8 cellular contexts compared by ENCODE assay signal in the genomic region with DNA sequence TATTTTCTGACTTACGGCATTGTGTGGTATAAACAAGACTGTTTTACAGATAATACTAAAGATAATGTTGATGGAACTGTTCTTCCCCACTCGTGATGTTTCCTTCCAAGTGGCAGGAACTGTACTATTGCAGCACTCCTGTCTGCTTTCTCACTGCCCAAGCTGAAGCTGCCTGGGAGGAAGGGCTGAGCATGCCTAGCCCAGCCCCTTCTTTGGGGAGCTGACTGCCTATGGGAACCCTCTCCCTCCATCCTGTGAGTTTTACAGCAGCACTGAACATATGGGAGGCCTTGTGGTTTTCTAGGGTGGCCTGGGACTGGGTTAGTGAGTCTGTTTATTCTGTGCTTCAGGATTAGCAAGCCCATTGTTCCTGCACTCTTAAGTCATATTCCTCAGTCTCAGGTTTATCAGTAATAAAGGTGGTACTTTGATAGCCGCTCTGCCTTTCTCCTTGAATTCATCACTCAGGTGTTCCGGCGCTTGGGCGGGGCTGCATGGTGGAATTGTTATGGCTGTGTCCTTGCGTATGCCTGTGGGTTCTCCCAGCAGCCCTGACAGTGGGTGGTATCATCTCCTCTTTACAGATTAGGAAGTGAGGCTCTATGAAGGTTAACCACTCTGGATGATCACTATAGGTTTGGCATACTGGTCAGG.
DNase-seq lines count a peak whose midpoint lies in the region; FAIRE-seq and TF ChIP-seq lines count a peak whose summit lies in the region.

No MANE protein-coding gene starts in this region.

- H3K4me3 ChIP-seq in H1 (ENCODE audit: extremely low read depth in 1 of 4, insufficient read depth in 2 of 4, low read depth in 3 of 4, low read length in 4 of 4) (no peak overlapping the region), mucosa of rectum (ENCODE audit: low read length in 2 of 2) (peak overlapping the region in 1 of 2 donors; percentile 43), BE2C (ENCODE audit: low read depth, low read length) (no peak overlapping the region), spleen (peak overlapping the region in 3 of 8 donors; percentile 4 to 58 (median 24))

- intact Hi-C loops in spleen (cut with DNase I; ENCODE audit: low total_unique reads) = no loop called here

- no peak overlapping the region for H3K56ac ChIP-seq in H1 (replicated peaks; ENCODE audit: insufficient read length, low read depth, low read length)

- FAIRE-seq in H1 (lab: Jason Lieb, UNC) = no peak

- H3K14ac ChIP-seq in H1 (ENCODE audit: insufficient read length) = no peak overlapping the region

- no peak overlapping the region for H2BK15ac ChIP-seq in H1 (ENCODE audit: low read length)

- TF ChIP-seq EP300 in H1 (IDR thresholded peaks at IDR 0.05; ENCODE audit: borderline replicate concordance in 1 of 2, low read depth in 2 of 2, low read length in 2 of 2) = no peak

- POLR2A ChIA-PET in H1 (lab: Charles Lee; ENCODE audit: partially characterized antibody) = no interaction called here

- H3K4me2 ChIP-seq in H1 (ENCODE audit: insufficient read depth in 1 of 2, low read depth in 2 of 2, low read length in 2 of 2) = no peak overlapping the region

- no peak for TF ChIP-seq RAD21 in H1 (IDR thresholded peaks at IDR 0.05 in 1 of 2, conservative IDR thresholded peaks at IDR 0.05 in 1 of 2; ENCODE audit: low read depth in 2 of 2, low read length in 2 of 2)

- no peak overlapping the region for H2BK120ac ChIP-seq in H1 (replicated peaks; ENCODE audit: low read depth, low read length)

- no peaks in the 10 kb centered on the region for H4K20me1 ChIP-seq in H1 (replicated peaks in 1 of 2; ENCODE audit: control insufficient read depth in 1 of 2, insufficient read depth in 2 of 2, low read length in 2 of 2)

- H3K18ac ChIP-seq in H1 (ENCODE audit: extremely low read depth, low read length) = no peak overlapping the region

- no peak overlapping the region for H2BK5ac ChIP-seq in H1 (ENCODE audit: low read depth, low read length)

- H2BK12ac ChIP-seq in H1 (ENCODE audit: low read depth, low read length) = no peak overlapping the region

- in situ Hi-C loops in GM13976 (cut with MboI; ENCODE audit: low sequenced_read_pairs, unreplicated experiment) = no loop called here

- DNase-seq in H4 (ENCODE audit: low spot score) (peak; percentile 88), OCI-M1 (lab: John Stamatoyannopoulos, UW) (peak; percentile 66), H1 (ENCODE audit: low read depth in 1 of 2, low spot score in 2 of 2) (no peak), GM13976 (ENCODE audit: low spot score) (no peak), NCI-H2227 (lab: John Stamatoyannopoulos, UW; ENCODE audit: unreplicated experiment) (no peak), BE2C (no peak), spleen (no peak)

- no peaks in the 10 kb centered on the region for H3K23me2 ChIP-seq in H1 (ENCODE audit: low read depth, low read length)

- H2AK5ac ChIP-seq in H1 (ENCODE audit: low read depth, low read length) = no peak overlapping the region

- CTCF ChIA-PET in H1 (lab: Charles Lee; ENCODE audit: partially characterized antibody) = interaction anchor here (0.9 to 1.1 kb wide), 2 partner anchors 10 to 33 kb away, joined by 3 read pairs; no protein-coding TSS in a partner anchor

- H3K4me1 ChIP-seq in H1 (replicated peaks in 1 of 4; ENCODE audit: control insufficient read depth in 3 of 4, insufficient read depth in 4 of 4, low read length in 3 of 4) (peaks cover 0 to 3% (median 1%) of the 10 kb centered on the region in 4 experiments; a peak in 1 of 7 replicates), mucosa of rectum (ENCODE audit: control insufficient read depth in 2 of 2, insufficient read depth in 2 of 2, low read length in 2 of 2) (peaks cover 0 to 2% of the 10 kb centered on the region in 2 donors), BE2C (no peaks in the 10 kb centered on the region), spleen (no peaks in the 10 kb centered on the region)

- H4K5ac ChIP-seq in H1 (ENCODE audit: insufficient read length, low read depth, low read length) = no peak overlapping the region

- H3K9ac ChIP-seq in H1 (replicated peaks in 1 of 4; ENCODE audit: extremely low read depth in 1 of 4, low read depth in 3 of 4, low read length in 3 of 4) (no peak overlapping the region; a peak in 1 of 7 replicates), mucosa of rectum (ENCODE audit: low read depth in 1 of 2, low read length in 2 of 2) (no peak overlapping the region)

- H2AFZ ChIP-seq in H1 (ENCODE audit: low read length) = peak overlapping the region; percentile 6; the same call in 1 of the 2 replicates

- H3K79me1 ChIP-seq in H1 (ENCODE audit: low read depth, low read length) = no peaks in the 10 kb centered on the region

- H3K9me3 ChIP-seq in H1 (ENCODE audit: insufficient read depth in 2 of 2, low read depth in 1 of 2, low read length in 1 of 2) (no peaks in the 10 kb centered on the region), mucosa of rectum (ENCODE audit: control insufficient read depth in 2 of 2, low read length in 2 of 2) (no peaks in the 10 kb centered on the region), BE2C (no peaks in the 10 kb centered on the region), spleen (no peaks in the 10 kb centered on the region)

- no peak overlapping the region for H3K4ac ChIP-seq in H1 (replicated peaks; ENCODE audit: insufficient read length, low read depth, low read length)

- H3K23ac ChIP-seq in H1 (ENCODE audit: insufficient read length) = no peak overlapping the region

- no peak overlapping the region for H4K91ac ChIP-seq in H1 (replicated peaks; ENCODE audit: insufficient read length, low read length)

- H3K27ac ChIP-seq in H1 (ENCODE audit: low read depth, low read length) = no peak overlapping the region
- H3K27ac ChIP-seq in mucosa of rectum (ENCODE audit: low read depth in 2 of 2, low read length in 2 of 2) = peak overlapping the region; percentile 24 to 50
- H3K27ac ChIP-seq in spleen = peak overlapping the region in 4 of 8 donors; percentile 6 to 64 (median 20)

- TF ChIP-seq CTCF in H1 (IDR thresholded peaks at IDR 0.05; ENCODE audit: control extremely low read depth in 1 of 3, insufficient read depth in 1 of 3, low read depth in 1 of 3, low read length in 3 of 3) (no peak), GM13976 (IDR thresholded peaks at IDR 0.05; ENCODE audit: borderline replicate concordance, control extremely low read depth, extremely low read depth, insufficient read depth, missing control alignments) (no peak), BE2C (IDR thresholded peaks at IDR 0.05; ENCODE audit: low read depth, low read length) (no peak), spleen (IDR thresholded peaks at IDR 0.05 in 8 of 11, conservative IDR thresholded peaks at IDR 0.05 in 3 of 11) (no peak)

- no peak overlapping the region for H4K8ac ChIP-seq in H1 (ENCODE audit: extremely low read depth, insufficient read depth, low read length)

- H3K79me2 ChIP-seq in H1 (ENCODE audit: control insufficient read depth in 1 of 2, insufficient read depth in 2 of 2, low read length in 2 of 2) = no peaks in the 10 kb centered on the region

- 94% methylated on average over 7 of the region's 7 CpGs; no CpG with 5 or more reads in 1 of the 2 experiments for WGBS in H1 (ENCODE audit: extremely low coverage in 1 of 2, insufficient coverage in 1 of 2, insufficient read length in 1 of 2, insufficient replicate concordance in 2 of 2, low coverage in 1 of 2, low lambda C conversion rate in 2 of 2, missing lambda C conversion rate in 1 of 2), 2 experiments
- 69 to 87% (median 81%) methylated on average over 7 of the region's 7 CpGs for WGBS in spleen, 5 donors

- TF ChIP-seq POLR2A in H1 (IDR thresholded peaks at IDR 0.05; ENCODE audit: control extremely low read depth in 1 of 2, low read depth in 2 of 2, low read length in 2 of 2) (no peak), spleen (IDR thresholded peaks at IDR 0.05) (no peak)

- H3K36me3 ChIP-seq in H1 (ENCODE audit: control insufficient read depth in 2 of 4, insufficient read depth in 4 of 4, low read length in 3 of 4) = no peaks in the 10 kb centered on the region
- H3K36me3 ChIP-seq in mucosa of rectum (ENCODE audit: control insufficient read depth in 2 of 2, insufficient read depth in 2 of 2, low read length in 2 of 2) = no peaks in the 10 kb centered on the region
- no peaks in the 10 kb centered on the region for H3K36me3 ChIP-seq in BE2C
- no peaks in the 10 kb centered on the region for H3K36me3 ChIP-seq in spleen

- no peak overlapping the region for H2BK20ac ChIP-seq in H1 (ENCODE audit: low read length)

- H3K27me3 ChIP-seq in H1 (replicated peaks in 1 of 4; ENCODE audit: control insufficient read depth in 3 of 4, extremely low read depth in 1 of 4, insufficient read depth in 3 of 4, low read length in 3 of 4) (no peaks in the 10 kb centered on the region), mucosa of rectum (ENCODE audit: control insufficient read depth in 2 of 2, insufficient read depth in 2 of 2, low read length in 2 of 2) (no peaks in the 10 kb centered on the region), BE2C (no peaks in the 10 kb centered on the region), spleen (replicated peaks in 1 of 7) (no peaks in the 10 kb centered on the region)

TF ChIP-seq in H1, 55 proteins besides CTCF, POLR2A, EP300 and RAD21:
- TF ChIP-seq RNF2 (IDR thresholded peaks at IDR 0.05; ENCODE audit: borderline replicate concordance, low read depth, low read length, missing control alignments, poor library complexity, severe bottlenecking) (no peak), ATF3 (IDR thresholded peaks at IDR 0.05; ENCODE audit: insufficient read depth, low read depth, low read length) (no peak), BCL11A (IDR thresholded peaks at IDR 0.05; ENCODE audit: low read depth in 2 of 2, low read length in 2 of 2) (no peak), SUZ12 (IDR thresholded peaks at IDR 0.05; ENCODE audit: low read length) (no peak), ASH2L (IDR thresholded peaks at IDR 0.05; ENCODE audit: low read length) (no peak), KDM1A (IDR thresholded peaks at IDR 0.05; ENCODE audit: borderline replicate concordance, low read length) (no peak), TEAD4 (IDR thresholded peaks at IDR 0.05; ENCODE audit: low read depth, low read length) (no peak), GTF2F1 (IDR thresholded peaks at IDR 0.05; ENCODE audit: borderline replicate concordance, low read depth, low read length) (no peak), BACH1 (IDR thresholded peaks at IDR 0.05; ENCODE audit: low read length) (no peak), CEBPB (IDR thresholded peaks at IDR 0.05; ENCODE audit: low read depth, low read length) (no peak)

Comparison
In these comparisons a context has a peak if more than half of its experiments do, and no peak if none do; other contexts are left out.
1. DNase-seq: peak in H4 (single experiment) and OCI-M1 (single experiment); none in H1 (0 of 2), GM13976 (single experiment), NCI-H2227 (single experiment), BE2C (single experiment) and spleen (single experiment).